20 cellular contexts compared by ENCODE assay signal in the genomic region with DNA sequence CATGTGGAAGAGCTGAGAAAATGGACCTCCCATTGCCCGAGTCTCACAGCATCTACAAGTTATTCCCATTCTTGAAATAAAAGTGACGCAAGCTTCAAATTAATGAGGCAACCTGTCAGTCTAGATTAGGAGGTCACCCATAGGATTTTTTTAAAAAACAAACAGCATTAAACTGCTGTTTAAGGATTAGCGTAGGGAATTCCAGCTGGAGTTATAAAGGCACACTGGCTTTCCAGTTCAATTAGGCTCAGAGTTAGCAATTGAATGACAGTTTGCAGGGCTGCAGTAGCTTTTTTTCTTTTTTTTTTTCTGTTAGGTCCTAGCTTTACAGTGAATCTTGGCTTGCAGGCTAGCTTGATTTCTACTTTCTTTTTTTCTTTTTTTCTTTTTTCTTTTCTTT. TPM values are rescaled to one million over a fixed set of nuclear protein-coding genes. Genes with fewer than 3 reads are reported as not detected.
DNase-seq lines count a peak whose midpoint lies in the region; ATAC-seq, FAIRE-seq and TF ChIP-seq lines count a peak whose summit lies in the region.
"Had no signal": no experiment of that assay in that cellular context is flagged by ENCODE, and none has a peak within 500 bp of the region (broad histone marks: within the 10 kb centered on the region; RNA-seq: fewer than 3 reads in every experiment).

No MANE protein-coding gene starts in this region.

- TF ChIP-seq POLR2A in H1 (IDR thresholded peaks at IDR 0.05; ENCODE audit: control extremely low read depth in 1 of 2, low read depth in 2 of 2, low read length in 2 of 2): no peak
- no peak for TF ChIP-seq POLR2A in H54 (IDR thresholded peaks at IDR 0.05; ENCODE audit: low read depth, low read length)

- H3K27me3 Mint-ChIP-seq in WTC11 (ENCODE audit: low read depth): no peaks in the 10 kb centered on the region

- H3K18ac ChIP-seq in H1 (ENCODE audit: extremely low read depth, low read length): no peak overlapping the region

- POLR2A ChIA-PET in HEK293T (lab: Yijun Ruan, JAX) (no interaction called here), WTC11 (lab: Charles Lee) (no interaction called here), H1 (lab: Charles Lee; ENCODE audit: partially characterized antibody) (interaction anchor here (1.0 to 1.4 kb wide), 2 partner anchors 18 to 239 kb away, joined by 3 read pairs; no protein-coding TSS in a partner anchor)

- no peak overlapping the region for H2BK5ac ChIP-seq in H1 (ENCODE audit: low read depth, low read length)

- H4K20me1 ChIP-seq in H1 (replicated peaks in 1 of 2; ENCODE audit: control insufficient read depth in 1 of 2, insufficient read depth in 2 of 2, low read length in 2 of 2): no peaks in the 10 kb centered on the region
- H4K20me1 ChIP-seq: BLaER1 had no signal

- H3K27ac ChIP-seq in H1 (ENCODE audit: low read depth, low read length): no peak overlapping the region

- H3K4me1 Mint-ChIP-seq in WTC11: peaks cover 37% of the 10 kb centered on the region

- H3K14ac ChIP-seq in H1 (ENCODE audit: insufficient read length): no peak overlapping the region

- H3K36me3 ChIP-seq in H1 (ENCODE audit: control insufficient read depth in 2 of 4, insufficient read depth in 4 of 4, low read length in 3 of 4): no peaks in the 10 kb centered on the region
- H3K36me3 ChIP-seq: BLaER1, HAP-1 had no signal

- H3K27ac Mint-ChIP-seq in WTC11: 0 out of 2 replicates have a peak overlapping the region, but pooled peaks have one; percentile 43
- H3K27ac Mint-ChIP-seq: CD8-positive, alpha-beta T cell had no signal

- H3K79me1 ChIP-seq in H1 (ENCODE audit: low read depth, low read length): no peaks in the 10 kb centered on the region

- H2AFZ ChIP-seq in H1 (ENCODE audit: low read length): no peak overlapping the region

- no peak overlapping the region for H2BK120ac ChIP-seq in H1 (replicated peaks; ENCODE audit: low read depth, low read length)

- ATAC-seq in WTC11: no peak
- ATAC-seq: CD8-positive, alpha-beta T cell had no signal

- no peak overlapping the region for H2BK15ac ChIP-seq in H1 (ENCODE audit: low read length)

- CTCF ChIA-PET in HEK293T (lab: Yijun Ruan, JAX) (no interaction called here), WTC11 (lab: Charles Lee) (interaction anchor here (0.8 to 4.4 kb wide), 9 partner anchors 9 to 435 kb away, joined by 3 to 27 read pairs (median 4); no protein-coding TSS in a partner anchor), H1 (lab: Charles Lee; ENCODE audit: partially characterized antibody) (interaction anchor here (0.9 to 2.9 kb wide), 7 partner anchors 31 to 438 kb away, joined by 3 to 18 read pairs (median 3); no protein-coding TSS in a partner anchor)

- H4K8ac ChIP-seq in H1 (ENCODE audit: extremely low read depth, insufficient read depth, low read length): no peak overlapping the region

- WGBS in H1 (ENCODE audit: extremely low coverage in 1 of 2, insufficient coverage in 1 of 2, insufficient read length in 1 of 2, insufficient replicate concordance in 2 of 2, low coverage in 1 of 2, low lambda C conversion rate in 2 of 2, missing lambda C conversion rate in 1 of 2), 2 experiments: 91% methylated on average over 3 of the region's 3 CpGs; no CpG with 5 or more reads in 1 of the 2 experiments

- no peak overlapping the region for H4K91ac ChIP-seq in H1 (replicated peaks; ENCODE audit: insufficient read length, low read length)

- H3K4me1 ChIP-seq in H1 (replicated peaks in 1 of 4; ENCODE audit: control insufficient read depth in 3 of 4, insufficient read depth in 4 of 4, low read length in 3 of 4): peaks cover 0 to 7% (median 2%) of the 10 kb centered on the region in 4 experiments; a peak in 3 of 7 replicates

- no peak overlapping the region for H2AK5ac ChIP-seq in H1 (ENCODE audit: low read depth, low read length)

- H3K4me3 Mint-ChIP-seq in WTC11: no peak overlapping the region
- H3K4me3 Mint-ChIP-seq: CD8-positive, alpha-beta T cell had no signal

- no peaks in the 10 kb centered on the region for H3K23me2 ChIP-seq in H1 (ENCODE audit: low read depth, low read length)

- H3K9me3 Mint-ChIP-seq in WTC11: no peaks in the 10 kb centered on the region
- H3K9me3 Mint-ChIP-seq: CD8-positive, alpha-beta T cell had no signal

- no peaks in the 10 kb centered on the region for H3K27me3 ChIP-seq in H1 (replicated peaks in 1 of 4; ENCODE audit: control insufficient read depth in 3 of 4, extremely low read depth in 1 of 4, insufficient read depth in 3 of 4, low read length in 3 of 4)
- H3K27me3 ChIP-seq: BLaER1 had no signal

- no peak overlapping the region for H2BK20ac ChIP-seq in H1 (ENCODE audit: low read length)

- H3K23ac ChIP-seq in H1 (ENCODE audit: insufficient read length): no peak overlapping the region

- no peaks in the 10 kb centered on the region for H3K9me3 ChIP-seq in H1 (ENCODE audit: insufficient read depth in 2 of 2, low read depth in 1 of 2, low read length in 1 of 2)
- H3K9me3 ChIP-seq: BLaER1, HAP-1, SK-N-SH had no signal

- H3K9ac ChIP-seq in H1 (replicated peaks in 1 of 4; ENCODE audit: extremely low read depth in 1 of 4, low read depth in 3 of 4, low read length in 3 of 4): no peak overlapping the region
- H3K9ac ChIP-seq: BLaER1, SK-N-SH had no signal

- H3K4ac ChIP-seq in H1 (replicated peaks; ENCODE audit: insufficient read length, low read depth, low read length): no peak overlapping the region

- no peak overlapping the region for H2BK12ac ChIP-seq in H1 (ENCODE audit: low read depth, low read length)

- H3K56ac ChIP-seq in H1 (replicated peaks; ENCODE audit: insufficient read length, low read depth, low read length): no peak overlapping the region

- H3K4me2 ChIP-seq in H1 (ENCODE audit: insufficient read depth in 1 of 2, low read depth in 2 of 2, low read length in 2 of 2): no peak overlapping the region
- H3K4me2 ChIP-seq: SK-N-SH had no signal

- H3K4me3 ChIP-seq in H1 (ENCODE audit: extremely low read depth in 1 of 4, insufficient read depth in 2 of 4, low read depth in 3 of 4, low read length in 4 of 4): no peak overlapping the region
- H3K4me3 ChIP-seq: BLaER1, HAP-1 had no signal

- TF ChIP-seq CTCF in WTC11 (IDR thresholded peaks at IDR 0.05) (no peak), H1 (IDR thresholded peaks at IDR 0.05; ENCODE audit: control extremely low read depth in 1 of 3, insufficient read depth in 1 of 3, low read depth in 1 of 3, low read length in 3 of 3) (no peak)

- H4K5ac ChIP-seq in H1 (ENCODE audit: insufficient read length, low read depth, low read length): no peak overlapping the region

- TF ChIP-seq RAD21 in H1 (IDR thresholded peaks at IDR 0.05 in 1 of 2, conservative IDR thresholded peaks at IDR 0.05 in 1 of 2; ENCODE audit: low read depth in 2 of 2, low read length in 2 of 2): no peak

- TF ChIP-seq EP300 in H1 (IDR thresholded peaks at IDR 0.05; ENCODE audit: borderline replicate concordance in 1 of 2, low read depth in 2 of 2, low read length in 2 of 2): no peak

- no peaks in the 10 kb centered on the region for H3K79me2 ChIP-seq in H1 (ENCODE audit: control insufficient read depth in 1 of 2, insufficient read depth in 2 of 2, low read length in 2 of 2)

- DNase-seq in HEK293T (ENCODE audit: extremely low spot score): no peak
- no peak for DNase-seq in WTC11 (ENCODE audit: low spot score)
- no peak for DNase-seq in H1 (ENCODE audit: low read depth in 1 of 2, low spot score in 2 of 2)
- DNase-seq in retina: peak; percentile 85
- no peak for DNase-seq in NOMO-1 (lab: John Stamatoyannopoulos, UW; ENCODE audit: unreplicated experiment in 2 of 2)
- no peak for DNase-seq in NCI-H524 treated with DMSO at 0.1 percent for 48 hours (lab: John Stamatoyannopoulos, UW)
- DNase-seq in H54 (ENCODE audit: insufficient read length, low spot score): no peak
- DNase-seq: CD8-positive, alpha-beta T cell; KBM-7; NCI-H1105; NCI-H2081; NCI-H446 treated with DMSO at 0.1 percent for 48 hours; SHP77 treated with DMSO at 0.1 percent for 48 hours; SK-N-SH had no signal

- H3K36me3 Mint-ChIP-seq in WTC11: no peaks in the 10 kb centered on the region
- H3K36me3 Mint-ChIP-seq: CD8-positive, alpha-beta T cell had no signal

- FAIRE-seq in H1 (lab: Jason Lieb, UNC): peak; percentile 13
- no peak for FAIRE-seq in H54 (lab: Jason Lieb, UNC)
- FAIRE-seq: GM12891, GM18507 had no signal

TF ChIP-seq in H1, 55 proteins besides CTCF, POLR2A, EP300 and RAD21:
- TF ChIP-seq TBP (IDR thresholded peaks at IDR 0.05; ENCODE audit: low read depth, low read length): no peak
- TF ChIP-seq SUZ12 (IDR thresholded peaks at IDR 0.05; ENCODE audit: low read length): no peak
- no peak for TF ChIP-seq JUN (IDR thresholded peaks at IDR 0.05; ENCODE audit: low read depth, low read length)
- TF ChIP-seq MAX (IDR thresholded peaks at IDR 0.05): no peak
- TF ChIP-seq SAP30 (IDR thresholded peaks at IDR 0.05; ENCODE audit: insufficient read depth, insufficient replicate concordance, low read length): no peak

RNA-seq across cellular contexts. Expression of gene PRKACG, which starts 16.2 kb away (rescaled TPM):
- total RNA-seq in WTC11 (2021): not detected in 3 replicates
- total RNA-seq in H1 (2021; fragmentation: NEBNext Ultra II Directional; extraction: Animal tissue kit (Norgen Biotek cat#: 25700)): not detected in 2 replicates
- not detected in 2 replicates for polyA plus RNA-seq in H1 (2011; rRNA removed)
- polyA plus RNA-seq in H1 (2011; cell fraction: cytosol; rRNA removed): not detected
- not detected for polyA plus RNA-seq in H1 (2011; cell fraction: nucleus; rRNA removed)
- polyA plus RNA-seq in H1 (2012, experiment 1 of 2): not detected in 4 replicates
- polyA plus RNA-seq in H1 (2012, experiment 2 of 2): not detected
- not detected for polyA plus RNA-seq in H1 (2013, experiment 1 of 2)
- not detected for polyA plus RNA-seq in H1 (2013, experiment 2 of 2)
- polyA minus RNA-seq in H1 (2011; rRNA and poly(A)+ RNA removed): not detected in 2 replicates
- not detected for polyA minus RNA-seq in H1 (2011; cell fraction: cytosol; rRNA and poly(A)+ RNA removed)
- polyA minus RNA-seq in H1 (2011; cell fraction: nucleus; rRNA and poly(A)+ RNA removed): not detected
- total RNA-seq: A673; CD8-positive, alpha-beta T cell; RPMI7951 had no signal
- polyA plus RNA-seq: SK-N-SH had no signal

RNA-seq across cellular contexts. Expression of gene FXN, which starts 37.9 kb away (rescaled TPM):
- 28.7 to 30.6 TPM (median 29.4 TPM) in 3 replicates for total RNA-seq in WTC11 (2021)
- total RNA-seq in H1 (2021; fragmentation: NEBNext Ultra II Directional; extraction: Animal tissue kit (Norgen Biotek cat#: 25700)): 37.5 and 41.6 TPM in 2 replicates
- polyA plus RNA-seq in H1 (2011; rRNA removed): 24.0 and 34.2 TPM in 2 replicates
- 28.3 TPM for polyA plus RNA-seq in H1 (2011; cell fraction: cytosol; rRNA removed)
- 13.8 TPM for polyA plus RNA-seq in H1 (2011; cell fraction: nucleus; rRNA removed)
- polyA plus RNA-seq in H1 (2012, experiment 1 of 2): 32.8 to 43.8 TPM (median 36.6 TPM) in 4 replicates
- 47.9 TPM for polyA plus RNA-seq in H1 (2012, experiment 2 of 2)
- polyA plus RNA-seq in H1 (2013, experiment 1 of 2): 39.4 TPM
- polyA plus RNA-seq in H1 (2013, experiment 2 of 2): 40.1 TPM
- polyA minus RNA-seq in H1 (2011; rRNA and poly(A)+ RNA removed): 25.0 and 27.2 TPM in 2 replicates
- 7.3 TPM for polyA minus RNA-seq in H1 (2011; cell fraction: cytosol; rRNA and poly(A)+ RNA removed)
- polyA minus RNA-seq in H1 (2011; cell fraction: nucleus; rRNA and poly(A)+ RNA removed): 15.8 TPM
